ENCODE assay signal across 10 cellular contexts in genomic region chr13:95002968-95003813, GRCh38.
A peak's percentile ranks its signal among the peaks of the same experiment; 100 is the strongest.
DNase-seq lines count a peak whose midpoint lies in the region; ATAC-seq, FAIRE-seq and TF ChIP-seq lines count a peak whose summit lies in the region.
"Had no signal": no experiment of that assay in that cellular context is flagged by ENCODE, and none has a peak within 500 bp of the region (broad histone marks: within the 10 kb centered on the region; RNA-seq: fewer than 3 reads in every experiment).

No MANE protein-coding gene starts in this region.

- ATAC-seq in HG03280 (IDR thresholded peaks at IDR 0.05; ENCODE audit: unreplicated experiment), result no peak

- no peaks in the 10 kb centered on the region for H3K27me3 ChIP-seq in neuron (ENCODE audit: insufficient read depth, low read length)

- H3K4me3 ChIP-seq in neuron (ENCODE audit: low read length), result no peak overlapping the region

- DNase-seq in DMS53 treated with DMSO at 0.1 percent for 48 hours (lab: John Stamatoyannopoulos, UW; ENCODE audit: unreplicated experiment) (peak; percentile 58), NCI-H1930 (lab: John Stamatoyannopoulos, UW) (peak; percentile 54 to 56), ecto neural progenitor cell (ENCODE audit: low spot score) (peak; percentile 51), NOMO-1 (lab: John Stamatoyannopoulos, UW; ENCODE audit: unreplicated experiment in 2 of 2) (no peak), anterior cingulate cortex (lab: John Stamatoyannopoulos, UW) (no peak), D721Med (ENCODE audit: insufficient read length, low spot score) (no peak)
- DNase-seq: kidney glomerular epithelial cell, T-helper 2 cell had no signal

- no peak for TF ChIP-seq CTCF in D721Med (IDR thresholded peaks at IDR 0.05; ENCODE audit: insufficient read depth, missing control alignments)

- no peak for FAIRE-seq in D721Med (lab: Jason Lieb, UNC)

- H3K4me1 ChIP-seq in neuron (ENCODE audit: insufficient read depth, low read length), result peaks cover 10% of the 10 kb centered on the region

- H3K36me3 ChIP-seq in neuron (ENCODE audit: insufficient read depth, low read length), result no peaks in the 10 kb centered on the region

- peaks cover 2% of the 10 kb centered on the region for H3K9me3 ChIP-seq in neuron (ENCODE audit: low read length)

- peak overlapping the region; percentile 49 for H2AFZ ChIP-seq in neuron (ENCODE audit: low read depth, low read length)

Comparison
In these comparisons a context has a peak if more than half of its experiments do, and no peak if none do; other contexts are left out.
1. DNase-seq: peak in DMS53 treated with DMSO at 0.1 percent for 48 hours (single experiment), NCI-H1930 (2 of 2) and ecto neural progenitor cell (single experiment); none in NOMO-1 (0 of 2), anterior cingulate cortex (0 of 58) and D721Med (single experiment).